ENCODE assay signal across 1 cellular context in the genomic region with DNA sequence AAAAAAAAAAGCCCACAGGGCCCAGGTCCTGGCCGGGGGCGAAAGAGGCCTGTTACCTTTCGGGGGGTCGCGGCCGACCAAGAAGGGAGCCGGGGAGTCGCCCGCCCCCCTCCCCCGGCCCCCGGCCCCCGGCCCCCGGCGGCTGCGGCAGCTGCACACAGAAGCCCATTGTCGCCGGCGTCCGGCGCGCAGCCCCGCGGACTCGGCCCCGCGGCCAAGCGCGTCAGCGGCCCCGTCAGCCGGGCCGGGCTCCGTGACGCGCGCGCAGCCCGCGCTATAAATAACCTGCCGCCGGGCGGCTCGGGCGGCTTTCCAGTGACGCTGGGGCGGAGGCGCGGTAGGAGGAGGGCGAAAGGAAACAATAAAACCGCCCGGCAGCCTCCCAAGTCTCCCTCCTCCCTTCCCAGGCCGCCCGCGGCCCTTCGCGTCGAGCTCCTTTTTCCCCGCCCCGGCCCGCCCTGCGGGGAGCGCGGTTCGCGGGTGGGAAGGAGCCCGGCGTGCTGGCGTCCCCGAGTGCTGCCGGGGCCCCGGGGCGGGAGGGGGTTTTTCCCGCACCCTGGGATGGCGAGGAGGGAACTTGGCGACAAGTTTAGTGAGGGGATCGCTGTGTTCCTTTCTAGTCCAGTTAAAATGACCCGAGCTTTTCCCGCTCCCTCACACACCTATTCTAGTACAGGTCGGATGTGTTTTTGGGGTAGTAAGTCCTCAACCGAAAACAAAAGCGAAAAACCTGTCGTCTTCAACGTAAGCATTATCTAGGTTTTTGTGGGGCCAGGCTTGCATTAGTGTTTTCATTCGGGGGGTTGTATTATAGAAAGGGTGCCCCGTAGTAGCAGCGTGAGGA.
A peak's percentile ranks its signal among the peaks of the same experiment; 100 is the strongest.
TF ChIP-seq lines count a peak whose summit lies in the region.

No MANE protein-coding gene starts in this region.

TF ChIP-seq in HCT116, 20 proteins besides CTCF, POLR2A, EP300 and RAD21 (continued from another document):
- TF ChIP-seq, protein P1, sequence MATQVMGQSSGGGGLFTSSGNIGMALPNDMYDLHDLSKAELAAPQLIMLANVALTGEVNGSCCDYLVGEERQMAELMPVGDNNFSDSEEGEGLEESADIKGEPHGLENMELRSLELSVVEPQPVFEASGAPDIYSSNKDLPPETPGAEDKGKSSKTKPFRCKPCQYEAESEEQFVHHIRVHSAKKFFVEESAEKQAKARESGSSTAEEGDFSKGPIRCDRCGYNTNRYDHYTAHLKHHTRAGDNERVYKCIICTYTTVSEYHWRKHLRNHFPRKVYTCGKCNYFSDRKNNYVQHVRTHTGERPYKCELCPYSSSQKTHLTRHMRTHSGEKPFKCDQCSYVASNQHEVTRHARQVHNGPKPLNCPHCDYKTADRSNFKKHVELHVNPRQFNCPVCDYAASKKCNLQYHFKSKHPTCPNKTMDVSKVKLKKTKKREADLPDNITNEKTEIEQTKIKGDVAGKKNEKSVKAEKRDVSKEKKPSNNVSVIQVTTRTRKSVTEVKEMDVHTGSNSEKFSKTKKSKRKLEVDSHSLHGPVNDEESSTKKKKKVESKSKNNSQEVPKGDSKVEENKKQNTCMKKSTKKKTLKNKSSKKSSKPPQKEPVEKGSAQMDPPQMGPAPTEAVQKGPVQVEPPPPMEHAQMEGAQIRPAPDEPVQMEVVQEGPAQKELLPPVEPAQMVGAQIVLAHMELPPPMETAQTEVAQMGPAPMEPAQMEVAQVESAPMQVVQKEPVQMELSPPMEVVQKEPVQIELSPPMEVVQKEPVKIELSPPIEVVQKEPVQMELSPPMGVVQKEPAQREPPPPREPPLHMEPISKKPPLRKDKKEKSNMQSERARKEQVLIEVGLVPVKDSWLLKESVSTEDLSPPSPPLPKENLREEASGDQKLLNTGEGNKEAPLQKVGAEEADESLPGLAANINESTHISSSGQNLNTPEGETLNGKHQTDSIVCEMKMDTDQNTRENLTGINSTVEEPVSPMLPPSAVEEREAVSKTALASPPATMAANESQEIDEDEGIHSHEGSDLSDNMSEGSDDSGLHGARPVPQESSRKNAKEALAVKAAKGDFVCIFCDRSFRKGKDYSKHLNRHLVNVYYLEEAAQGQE (IDR thresholded peaks at IDR 0.05; ENCODE audit: low read depth): no peak
- TF ChIP-seq EZH2 (IDR thresholded peaks at IDR 0.05) (no peak), SIN3A (IDR thresholded peaks at IDR 0.05; ENCODE audit: low read depth) (no peak), SRF (IDR thresholded peaks at IDR 0.05; ENCODE audit: low read depth) (no peak), ELF1 (IDR thresholded peaks at IDR 0.05; ENCODE audit: borderline replicate concordance, low read depth) (no peak), SP1 (IDR thresholded peaks at IDR 0.05; ENCODE audit: low read depth) (no peak), CBX3 (IDR thresholded peaks at IDR 0.05; ENCODE audit: low read depth) (no peak), EGR1 (IDR thresholded peaks at IDR 0.05; ENCODE audit: low read depth) (no peak), CEBPB (IDR thresholded peaks at IDR 0.05; ENCODE audit: low read depth) (no peak), TCF7L2 (IDR thresholded peaks at IDR 0.05; ENCODE audit: borderline replicate concordance, extremely low read depth, insufficient read depth, insufficient read length) (peak; percentile 71), POLR2AphosphoS5 (IDR thresholded peaks at IDR 0.05; ENCODE audit: low read depth, low read length) (peak; percentile 85), FOSL1 (IDR thresholded peaks at IDR 0.05; ENCODE audit: low read depth) (no peak)
- TF ChIP-seq, protein P2, sequence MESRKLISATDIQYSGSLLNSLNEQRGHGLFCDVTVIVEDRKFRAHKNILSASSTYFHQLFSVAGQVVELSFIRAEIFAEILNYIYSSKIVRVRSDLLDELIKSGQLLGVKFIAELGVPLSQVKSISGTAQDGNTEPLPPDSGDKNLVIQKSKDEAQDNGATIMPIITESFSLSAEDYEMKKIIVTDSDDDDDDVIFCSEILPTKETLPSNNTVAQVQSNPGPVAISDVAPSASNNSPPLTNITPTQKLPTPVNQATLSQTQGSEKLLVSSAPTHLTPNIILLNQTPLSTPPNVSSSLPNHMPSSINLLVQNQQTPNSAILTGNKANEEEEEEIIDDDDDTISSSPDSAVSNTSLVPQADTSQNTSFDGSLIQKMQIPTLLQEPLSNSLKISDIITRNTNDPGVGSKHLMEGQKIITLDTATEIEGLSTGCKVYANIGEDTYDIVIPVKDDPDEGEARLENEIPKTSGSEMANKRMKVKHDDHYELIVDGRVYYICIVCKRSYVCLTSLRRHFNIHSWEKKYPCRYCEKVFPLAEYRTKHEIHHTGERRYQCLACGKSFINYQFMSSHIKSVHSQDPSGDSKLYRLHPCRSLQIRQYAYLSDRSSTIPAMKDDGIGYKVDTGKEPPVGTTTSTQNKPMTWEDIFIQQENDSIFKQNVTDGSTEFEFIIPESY (IDR thresholded peaks at IDR 0.05; ENCODE audit: extremely low read depth, insufficient replicate concordance, low read length): no peak
- TF ChIP-seq, protein P3, sequence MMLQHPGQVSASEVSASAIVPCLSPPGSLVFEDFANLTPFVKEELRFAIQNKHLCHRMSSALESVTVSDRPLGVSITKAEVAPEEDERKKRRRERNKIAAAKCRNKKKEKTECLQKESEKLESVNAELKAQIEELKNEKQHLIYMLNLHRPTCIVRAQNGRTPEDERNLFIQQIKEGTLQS (IDR thresholded peaks at IDR 0.05): no peak
